Comparison of ENCODE assay signal across 21 cellular contexts in the genomic region with DNA sequence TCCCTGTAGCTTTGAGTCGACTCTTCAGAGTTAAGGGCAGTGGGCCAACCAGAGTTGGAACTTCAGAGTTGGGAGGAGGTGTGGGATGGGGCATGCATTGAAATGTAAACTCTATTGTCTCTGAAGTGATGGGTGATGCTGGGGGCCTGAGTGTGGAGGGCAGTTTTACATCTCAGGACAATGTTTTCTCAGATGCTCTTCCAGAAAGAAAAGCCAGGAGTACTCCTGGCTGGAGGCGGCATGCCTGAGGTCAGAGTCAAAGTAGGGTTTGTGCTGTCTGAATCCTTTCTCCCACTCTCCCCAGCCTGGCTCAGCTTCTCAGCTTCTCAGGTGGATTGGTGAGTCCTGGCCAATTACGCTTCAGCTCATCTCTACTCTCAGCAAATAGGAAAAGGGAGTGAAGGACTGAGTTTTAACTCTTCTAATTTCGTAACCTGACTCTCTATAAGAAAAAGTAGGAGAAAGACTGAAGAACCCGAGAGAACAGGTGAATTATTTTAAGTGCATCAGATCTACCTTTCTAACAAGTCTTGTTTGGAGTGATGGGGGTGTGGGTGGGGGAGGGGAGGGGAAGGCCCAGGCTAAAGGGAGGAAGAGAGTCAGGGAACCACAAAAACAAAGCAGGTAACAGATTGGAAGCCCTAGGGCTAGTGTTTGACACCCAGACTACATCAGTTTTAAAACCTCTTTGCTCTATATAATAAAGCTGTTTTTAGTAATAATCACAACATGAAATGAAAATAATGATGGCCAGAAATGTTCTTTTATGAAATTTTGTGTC.
"Had no signal": no experiment of that assay in that cellular context is flagged by ENCODE, and none has a peak within 500 bp of the region (broad histone marks: within the 10 kb centered on the region; RNA-seq: fewer than 3 reads in every experiment).

No MANE protein-coding gene starts in this region.

- H3K9me3 ChIP-seq: colonic mucosa, gastrocnemius medialis, prostate gland, right atrium auricular region, tibial artery had no signal

- H3K27ac Mint-ChIP-seq: activated CD4-positive, alpha-beta T cell treated with anti-CD3 and anti-CD28 coated beads, Interleukin-2, amount 10 ng/mL, durations not matched to agents 24 days and 14 days; memory B cell; neural progenitor cell had no signal

- H3K27ac ChIP-seq: brain microvascular endothelial cell, colonic mucosa, gastrocnemius medialis, neural progenitor cell, prostate gland, right atrium auricular region, tibial artery had no signal

- H3K4me1 ChIP-seq: colonic mucosa, gastrocnemius medialis, neural progenitor cell, prostate gland, right atrium auricular region had no signal

- DNase-seq: activated CD4-positive, alpha-beta T cell treated with anti-CD3 and anti-CD28 coated beads, Interleukin-2, amount 10 ng/mL, durations not matched to agents 24 days and 14 days; activated CD8-positive, alpha-beta memory T cell treated with anti-CD3 and anti-CD28 coated beads, Interleukin-2, amount 50 U/mL, for 4 hours; activated effector memory CD4-positive, alpha-beta T cell treated with anti-CD3 and anti-CD28 coated beads, Interleukin-2, amount 50 U/mL, for 16 hours; activated naive CD4-positive, alpha-beta T cell treated with anti-CD3 and anti-CD28 coated beads, Interleukin-2, amount 50 U/mL, for 16 hours; activated T-cell treated with anti-CD3 and anti-CD28 coated beads, Interleukin-2, amount 50 U/mL, for 48 hours; aorta; brain microvascular endothelial cell; colonic mucosa; gastrocnemius medialis; left ventricle myocardium superior; naive thymus-derived CD4-positive, alpha-beta T cell; stimulated activated CD4-positive, alpha-beta T cell treated with anti-CD3 and anti-CD28 coated beads, Interleukin-2, amount 100 ng/mL, for 24 hours; stimulated activated naive CD8-positive, alpha-beta T cell treated with anti-CD3 and anti-CD28 coated beads, Interleukin-15, Interleukin-2, amounts not matched to agents 100 U/mL and 50 U/mL, for 24 hours; T1000; tibial artery had no signal

- H2AFZ ChIP-seq: neural progenitor cell had no signal

- H3K4me3 Mint-ChIP-seq: activated CD4-positive, alpha-beta T cell treated with anti-CD3 and anti-CD28 coated beads, Interleukin-2, amount 10 ng/mL, durations not matched to agents 24 days and 14 days; central memory CD8-positive, alpha-beta T cell; memory B cell; naive thymus-derived CD4-positive, alpha-beta T cell; neural progenitor cell had no signal

- H3K27me3 Mint-ChIP-seq: activated CD4-positive, alpha-beta T cell treated with anti-CD3 and anti-CD28 coated beads, Interleukin-2, amount 10 ng/mL, durations not matched to agents 24 days and 14 days; memory B cell had no signal

- ATAC-seq: esophagus mucosa, gastrocnemius medialis, left ventricle myocardium superior had no signal

- H3K36me3 Mint-ChIP-seq: neural progenitor cell had no signal

- H3K9me3 Mint-ChIP-seq: activated CD4-positive, alpha-beta T cell treated with anti-CD3 and anti-CD28 coated beads, Interleukin-2, amount 10 ng/mL, durations not matched to agents 24 days and 14 days; central memory CD8-positive, alpha-beta T cell; memory B cell had no signal

- H3K4me3 ChIP-seq: colonic mucosa, gastrocnemius medialis, prostate gland, right atrium auricular region, tibial artery had no signal

- H3K4me2 ChIP-seq: neural progenitor cell had no signal

- H3K27me3 ChIP-seq: brain microvascular endothelial cell, colonic mucosa, gastrocnemius medialis, right atrium auricular region, tibial artery had no signal

- H3K36me3 ChIP-seq: brain microvascular endothelial cell, colonic mucosa, gastrocnemius medialis, neural progenitor cell, prostate gland, right atrium auricular region, tibial artery had no signal

- H3K9ac ChIP-seq: neural progenitor cell had no signal
